ENCODE assay signal across 8 cellular contexts in genomic region chr1:150235852-150236613, GRCh38. TPM values are rescaled to one million over a fixed set of nuclear protein-coding genes. Genes with fewer than 3 reads are reported as not detected.
A peak's percentile ranks its signal among the peaks of the same experiment; 100 is the strongest.
DNase-seq lines count a peak whose midpoint lies in the region; ATAC-seq, FAIRE-seq and TF ChIP-seq lines count a peak whose summit lies in the region.

ANP32E (minus strand) TSS chr1:150236112; CDS start chr1:150235786, 326 bp downstream.

- peaks cover 22 to 47% of the 10 kb centered on the region in 2 experiments for H3K79me2 ChIP-seq in H1 (ENCODE audit: control insufficient read depth in 1 of 2, insufficient read depth in 2 of 2, low read length in 2 of 2)

- peak within 1 kb of the TSS; percentile 92 for H4K8ac ChIP-seq in H1 (ENCODE audit: extremely low read depth, insufficient read depth, low read length)

- no peak for TF ChIP-seq EP300 in H1 (IDR thresholded peaks at IDR 0.05; ENCODE audit: borderline replicate concordance in 1 of 2, low read depth in 2 of 2, low read length in 2 of 2)

- TSS peak; percentile 82 for BruUV-seq in Caco-2 (replicated peaks; lab: Mats Ljungman, UMichigan)

- peak within 1 kb of the TSS; percentile 95 for H2BK12ac ChIP-seq in H1 (ENCODE audit: low read depth, low read length)

- H3K36me3 ChIP-seq in Caco-2 (ENCODE audit: control insufficient read depth, insufficient read depth, low read length) (no peaks in the 10 kb centered on the region), H1 (ENCODE audit: control insufficient read depth in 2 of 4, insufficient read depth in 4 of 4, low read length in 3 of 4) (peaks cover 0 to 3% (median 0%) of the 10 kb centered on the region in 4 experiments; a peak in 1 of 8 replicates)

- no peak within 1 kb of the TSS for H3K27ac Mint-ChIP-seq in Caco-2 (ENCODE audit: unreplicated experiment)
- no peak within 1 kb of the TSS for H3K27ac Mint-ChIP-seq in memory B cell

- peak within 1 kb of the TSS; percentile 78 for H2AK5ac ChIP-seq in H1 (ENCODE audit: low read depth, low read length)

- H2BK20ac ChIP-seq in H1 (ENCODE audit: low read length), result no peak within 1 kb of the TSS

- DNase-seq in Caco-2, result peak; percentile 95 to 97
- peak in 75 of 76 experiments; percentile 21 to 98 (median 94) for DNase-seq in HUDEP-2 (lab: John Stamatoyannopoulos, UW; ENCODE audit: unreplicated experiment in 76 of 76)
- peak; percentile 98 for DNase-seq in NOMO-1 treated with dmso at 0.1 percent for 144 hours (lab: John Stamatoyannopoulos, UW; ENCODE audit: unreplicated experiment)
- peak; percentile 56 to 80 (median 73) for DNase-seq in activated CD8-positive, alpha-beta memory T cell treated with anti-CD3 and anti-CD28 coated beads for 48 hours (ENCODE audit: low read depth in 2 of 3, low spot score in 2 of 3)
- peak; percentile 88 to 94 for DNase-seq in H1 (ENCODE audit: low read depth in 1 of 2, low spot score in 2 of 2)
- DNase-seq in memory B cell (ENCODE audit: low spot score in 2 of 2), result peak; percentile 81 to 95
- DNase-seq in stimulated activated CD8-positive, alpha-beta memory T cell treated with anti-CD3 and anti-CD28 coated beads, Interleukin-12 subunit alpha, Interleukin-12 subunit beta, amount 100 ng/mL, for 24 hours (ENCODE audit: extremely low read depth), result peak; percentile 80

- peak within 1 kb of the TSS; percentile 97 for H3K27ac ChIP-seq in H1 (ENCODE audit: low read depth, low read length)

- 0 out of 2 replicates have a peak within 1 kb of the TSS, but pooled peaks have one; percentile 9 for H2AFZ ChIP-seq in H1 (ENCODE audit: low read length)

- H3K23ac ChIP-seq in H1 (ENCODE audit: insufficient read length), result no peak within 1 kb of the TSS

- H3K4me1 Mint-ChIP-seq in Caco-2 (ENCODE audit: low read depth, unreplicated experiment), result peaks cover 25% of the 10 kb centered on the region
- peaks cover 14% of the 10 kb centered on the region for H3K4me1 Mint-ChIP-seq in memory B cell

- no peaks in the 10 kb centered on the region; the same call in 1 of the 2 replicates for H3K79me1 ChIP-seq in H1 (ENCODE audit: low read depth, low read length)

- peak within 1 kb of the TSS; percentile 77 to 86 for H3K4me2 ChIP-seq in H1 (ENCODE audit: insufficient read depth in 1 of 2, low read depth in 2 of 2, low read length in 2 of 2)

- H2BK5ac ChIP-seq in H1 (ENCODE audit: low read depth, low read length), result peak within 1 kb of the TSS; percentile 98

- H3K4me3 Mint-ChIP-seq in Caco-2 (ENCODE audit: unreplicated experiment) (no peak within 1 kb of the TSS), memory B cell (peak within 1 kb of the TSS; percentile 35)

- no peaks in the 10 kb centered on the region for H3K27me3 Mint-ChIP-seq in Caco-2 (ENCODE audit: insufficient read depth, unreplicated experiment)
- H3K27me3 Mint-ChIP-seq in memory B cell, result no peaks in the 10 kb centered on the region

- ATAC-seq in GM21381 (IDR thresholded peaks at IDR 0.05; ENCODE audit: unreplicated experiment), result peak; percentile 79
- peak; percentile 83 for ATAC-seq in memory B cell (ENCODE audit: low read depth)

- H3K56ac ChIP-seq in H1 (replicated peaks; ENCODE audit: insufficient read length, low read depth, low read length), result peak within 1 kb of the TSS; percentile 57

- peaks cover 0 to 2% of the 10 kb centered on the region in 2 experiments for H4K20me1 ChIP-seq in H1 (replicated peaks in 1 of 2; ENCODE audit: control insufficient read depth in 1 of 2, insufficient read depth in 2 of 2, low read length in 2 of 2)

- H3K9me3 Mint-ChIP-seq in Caco-2 (ENCODE audit: unreplicated experiment), result no peaks in the 10 kb centered on the region
- H3K9me3 Mint-ChIP-seq in memory B cell, result no peaks in the 10 kb centered on the region

- peaks cover 10% of the 10 kb centered on the region for H3K23me2 ChIP-seq in H1 (ENCODE audit: low read depth, low read length)

- intact Hi-C loops in Caco-2 (cut with micrococcal nuclease; ENCODE audit: unreplicated experiment), result loop anchor here (1.0 kb wide), 2 partner anchors 33 to 46 kb away; partner anchors contain the start of genes APH1A and CIART

- H4K91ac ChIP-seq in H1 (replicated peaks; ENCODE audit: insufficient read length, low read length), result peak within 1 kb of the TSS; percentile 96

- WGBS in H1 (ENCODE audit: extremely low coverage in 1 of 2, insufficient coverage in 1 of 2, insufficient read length in 1 of 2, insufficient replicate concordance in 2 of 2, low coverage in 1 of 2, low lambda C conversion rate in 2 of 2, missing lambda C conversion rate in 1 of 2), 2 experiments, result 2% methylated on average over 33 of the region's 33 CpGs; no CpG with 5 or more reads in 1 of the 2 experiments

- POLR2A ChIA-PET in Caco-2 (lab: Charles Lee) (interaction anchor here (0.5 to 1.7 kb wide), 6 partner anchors 115 to 343 kb away, joined by 4 to 13 read pairs (median 5); partner anchors contain the start of gene RPRD2), H1 (lab: Charles Lee; ENCODE audit: partially characterized antibody) (interaction anchor here (0.7 to 5.6 kb wide), 29 partner anchors 10 to 394 kb away, joined by 3 to 61 read pairs (median 4); partner anchors contain the start of genes APH1A, C1orf54, CA14 and ENSA)

- CTCF ChIA-PET in Caco-2 (lab: Charles Lee), result interaction anchor here (0.6 to 1.0 kb wide), 3 partner anchors 10 to 550 kb away, joined by 3 read pairs; no protein-coding TSS in a partner anchor
- CTCF ChIA-PET in H1 (lab: Charles Lee; ENCODE audit: partially characterized antibody), result interaction anchor here (1.1 to 1.6 kb wide), 4 partner anchors 16 to 297 kb away, joined by 3 to 7 read pairs (median 4); no protein-coding TSS in a partner anchor

- peak within 1 kb of the TSS; percentile 96 for H3K18ac ChIP-seq in H1 (ENCODE audit: extremely low read depth, low read length)

- no peak within 1 kb of the TSS; the same call in 1 of the 2 replicates for H2BK15ac ChIP-seq in H1 (ENCODE audit: low read length)

- peak within 1 kb of the TSS; percentile 86 for H4K5ac ChIP-seq in H1 (ENCODE audit: insufficient read length, low read depth, low read length)

- peak within 1 kb of the TSS; percentile 97 for H3K4ac ChIP-seq in H1 (replicated peaks; ENCODE audit: insufficient read length, low read depth, low read length)

- H3K4me3 ChIP-seq in Caco-2 (ENCODE audit: low read depth, low read length) (peak within 1 kb of the TSS; percentile 48), H1 (ENCODE audit: extremely low read depth in 1 of 4, insufficient read depth in 2 of 4, low read depth in 3 of 4, low read length in 4 of 4) (peak within 1 kb of the TSS; percentile 84 to 99 (median 98))

- peak in 1 of 2 experiments; percentile 24; a peak in 1 of 4 replicates for TF ChIP-seq RAD21 in H1 (IDR thresholded peaks at IDR 0.05 in 1 of 2, conservative IDR thresholded peaks at IDR 0.05 in 1 of 2; ENCODE audit: low read depth in 2 of 2, low read length in 2 of 2)

- H3K27me3 ChIP-seq in Caco-2 (replicated peaks; ENCODE audit: control insufficient read depth, insufficient read depth, low read length) (no peaks in the 10 kb centered on the region), H1 (replicated peaks in 1 of 4; ENCODE audit: control insufficient read depth in 3 of 4, extremely low read depth in 1 of 4, insufficient read depth in 3 of 4, low read length in 3 of 4) (no peaks in the 10 kb centered on the region)

- H2BK120ac ChIP-seq in H1 (replicated peaks; ENCODE audit: low read depth, low read length), result peak within 1 kb of the TSS; percentile 30

- H3K9me3 ChIP-seq in Caco-2 (no peaks in the 10 kb centered on the region), H1 (ENCODE audit: insufficient read depth in 2 of 2, low read depth in 1 of 2, low read length in 1 of 2) (no peaks in the 10 kb centered on the region)

- peaks cover 12% of the 10 kb centered on the region for H3K36me3 Mint-ChIP-seq in Caco-2 (ENCODE audit: insufficient read depth, unreplicated experiment)
- no peaks in the 10 kb centered on the region for H3K36me3 Mint-ChIP-seq in memory B cell

- H3K4me1 ChIP-seq in Caco-2 (peaks cover 13% of the 10 kb centered on the region), H1 (replicated peaks in 1 of 4; ENCODE audit: control insufficient read depth in 3 of 4, insufficient read depth in 4 of 4, low read length in 3 of 4) (peaks cover 0 to 6% (median 2%) of the 10 kb centered on the region in 4 experiments; a peak in 5 of 7 replicates)

- peak; percentile 83 to 91 for TF ChIP-seq POLR2A in H1 (IDR thresholded peaks at IDR 0.05; ENCODE audit: control extremely low read depth in 1 of 2, low read depth in 2 of 2, low read length in 2 of 2)

- H3K14ac ChIP-seq in H1 (ENCODE audit: insufficient read length), result peak within 1 kb of the TSS; percentile 90

- H3K9ac ChIP-seq in H1 (replicated peaks in 1 of 4; ENCODE audit: extremely low read depth in 1 of 4, low read depth in 3 of 4, low read length in 3 of 4), result peak within 1 kb of the TSS; percentile 93 to 99 (median 95)

- peak in 1 of 2 experiments; percentile 9 for TF ChIP-seq CTCF in Caco-2 (IDR thresholded peaks at IDR 0.05; ENCODE audit: insufficient read depth in 1 of 2, low read depth in 1 of 2, low read length in 1 of 2, severe bottlenecking in 1 of 2, unreplicated experiment in 1 of 2)
- TF ChIP-seq CTCF in H1 (IDR thresholded peaks at IDR 0.05; ENCODE audit: control extremely low read depth in 1 of 3, insufficient read depth in 1 of 3, low read depth in 1 of 3, low read length in 3 of 3), result no peak

- FAIRE-seq in H1 (lab: Jason Lieb, UNC), result peak; percentile 78

TF ChIP-seq in H1, 55 proteins besides CTCF, POLR2A, EP300 and RAD21 (continues in another document):
- no peak for TF ChIP-seq BCL11A (IDR thresholded peaks at IDR 0.05; ENCODE audit: low read depth in 2 of 2, low read length in 2 of 2)
- peak; percentile 28 for TF ChIP-seq CHD1 (IDR thresholded peaks at IDR 0.05; ENCODE audit: low read depth, low read length)
- no peak for TF ChIP-seq GABPA (IDR thresholded peaks at IDR 0.05; ENCODE audit: borderline replicate concordance, insufficient read depth, low read length)
- peak; percentile 91 for TF ChIP-seq CHD2 (IDR thresholded peaks at IDR 0.05; ENCODE audit: low read length)
- TF ChIP-seq RFX5 (IDR thresholded peaks at IDR 0.05; ENCODE audit: borderline replicate concordance, low read depth, low read length), result 0 out of 2 replicates have a peak, but pooled peaks have one; percentile 22
- peak; percentile 64; the same call in 1 of the 2 replicates for TF ChIP-seq FOSL1 (IDR thresholded peaks at IDR 0.05; ENCODE audit: insufficient read depth, low read depth, low read length)

RNA-seq across cellular contexts. Expression of gene ANP32E, which starts in this region (rescaled TPM):
- 26.8 and 30.6 TPM in 2 replicates for total RNA-seq in Caco-2 (2022)
- 114 and 123 TPM in 2 replicates for total RNA-seq in H1 (2021; fragmentation: NEBNext Ultra II Directional; extraction: Animal tissue kit (Norgen Biotek cat#: 25700))
- 10.2 and 20.7 TPM in 2 replicates for polyA plus RNA-seq in H1 (2011; rRNA removed)
- 33.6 TPM for polyA plus RNA-seq in H1 (2011; cell fraction: cytosol; rRNA removed)
- 3.6 TPM for polyA plus RNA-seq in H1 (2011; cell fraction: nucleus; rRNA removed)
- 122 to 225 TPM (median 147 TPM) in 4 replicates for polyA plus RNA-seq in H1 (2012, experiment 1 of 2)
- 10.2 TPM for polyA plus RNA-seq in H1 (2012, experiment 2 of 2)
- 66.2 TPM for polyA plus RNA-seq in H1 (2013, experiment 1 of 2)
- 67.9 TPM for polyA plus RNA-seq in H1 (2013, experiment 2 of 2)
- 16.2 and 20.3 TPM in 2 replicates for polyA minus RNA-seq in H1 (2011; rRNA and poly(A)+ RNA removed)
- 18.1 TPM for polyA minus RNA-seq in H1 (2011; cell fraction: cytosol; rRNA and poly(A)+ RNA removed)
- 14.0 TPM for polyA minus RNA-seq in H1 (2011; cell fraction: nucleus; rRNA and poly(A)+ RNA removed)

Comparison
In these comparisons a context has a peak if more than half of its experiments do, and no peak if none do; other contexts are left out.
1. Peak in every context shown above with its lines: DNase-seq, ATAC-seq, H3K4me3 ChIP-seq and H3K27ac ChIP-seq.